ENCODE assay signal across 9 cellular contexts in genomic region chr17:43779145-43780125, GRCh38. TPM values are rescaled to one million over a fixed set of nuclear protein-coding genes. Genes with fewer than 3 reads are reported as not detected.
DNase-seq lines count a peak whose midpoint lies in the region; ATAC-seq and TF ChIP-seq lines count a peak whose summit lies in the region.
"Had no signal": no experiment of that assay in that cellular context is flagged by ENCODE, and none has a peak within 500 bp of the region (broad histone marks: within the 10 kb centered on the region; RNA-seq: fewer than 3 reads in every experiment).

No MANE protein-coding gene starts in this region.

- H3K9ac ChIP-seq in mucosa of stomach (ENCODE audit: low read length) = peak overlapping the region; percentile 75

- no peak for DNase-seq in CD4-positive, CD25-positive, alpha-beta regulatory T cell
- DNase-seq in HEK293T (ENCODE audit: extremely low spot score) = peak; percentile 57
- DNase-seq in Peyer's patch = peak in 1 of 3 donors; percentile 42
- peak; percentile 21 for DNase-seq in dermis blood vessel endothelial cell
- no peak for DNase-seq in ACHN
- no peak for DNase-seq in stimulated activated CD4-positive, alpha-beta T cell treated with anti-CD3 and anti-CD28 coated beads, Interleukin-15, amount 100 ng/mL, for 24 hours

- H3K4me1 ChIP-seq in CD4-positive, CD25-positive, alpha-beta regulatory T cell (ENCODE audit: control insufficient read depth, insufficient read depth, low read length, poor library complexity, severe bottlenecking) = peaks cover 12% of the 10 kb centered on the region
- H3K4me1 ChIP-seq in Peyer's patch (peaks cover 0 to 16% (median 5%) of the 10 kb centered on the region in 4 donors), mucosa of stomach (ENCODE audit: control insufficient read depth, insufficient read depth, low read length) (peaks cover 39% of the 10 kb centered on the region)

- no peak overlapping the region for H3K27ac ChIP-seq in CD4-positive, CD25-positive, alpha-beta regulatory T cell (ENCODE audit: insufficient read depth, low read length, poor library complexity, severe bottlenecking)
- H3K27ac ChIP-seq in Peyer's patch = peak overlapping the region; percentile 90 to 100 (median 98)

- peak in 1 of 6 experiments; percentile 19 for TF ChIP-seq CTCF in Peyer's patch (IDR thresholded peaks at IDR 0.05)

- H3K9me3 ChIP-seq in CD4-positive, CD25-positive, alpha-beta regulatory T cell (ENCODE audit: control insufficient read depth in 2 of 2, low read length in 2 of 2) = no peaks in the 10 kb centered on the region
- no peaks in the 10 kb centered on the region for H3K9me3 ChIP-seq in Peyer's patch
- no peaks in the 10 kb centered on the region for H3K9me3 ChIP-seq in mucosa of stomach (ENCODE audit: control insufficient read depth, low read length)

- in situ Hi-C loops in ACHN (cut with HindIII; ENCODE audit: low pct_ligation_motif_present, low pct_unique_long_range_greater_than_20kb, low sequenced_read_pairs) = no loop called here

- no peaks in the 10 kb centered on the region for H3K9me3 Mint-ChIP-seq in CD4-positive, CD25-positive, alpha-beta regulatory T cell

- peak overlapping the region; percentile 56 for H3K4me3 ChIP-seq in CD4-positive, CD25-positive, alpha-beta regulatory T cell (ENCODE audit: low read depth, low read length)
- H3K4me3 ChIP-seq in Peyer's patch (peak overlapping the region; percentile 96 to 100 (median 100)), mucosa of stomach (ENCODE audit: low read length) (no peak overlapping the region)

- CTCF ChIA-PET in HEK293T (lab: Yijun Ruan, JAX) = interaction anchor here (0.6 kb wide), 1 partner anchor 99 kb away, joined by 5 read pairs; no protein-coding TSS in a partner anchor

- H3K27me3 Mint-ChIP-seq in CD4-positive, CD25-positive, alpha-beta regulatory T cell = peaks cover 43% of the 10 kb centered on the region

- peaks cover 31% of the 10 kb centered on the region for H3K27me3 ChIP-seq in CD4-positive, CD25-positive, alpha-beta regulatory T cell (ENCODE audit: control insufficient read depth, insufficient read depth, low read length)
- no peaks in the 10 kb centered on the region for H3K27me3 ChIP-seq in Peyer's patch
- no peaks in the 10 kb centered on the region for H3K27me3 ChIP-seq in mucosa of stomach (ENCODE audit: control insufficient read depth, insufficient read depth, low read length)

- H3K4me1 Mint-ChIP-seq in CD4-positive, CD25-positive, alpha-beta regulatory T cell = peaks cover 0 to 13% (median 2%) of the 10 kb centered on the region in 4 donors

- H3K27ac Mint-ChIP-seq in CD4-positive, CD25-positive, alpha-beta regulatory T cell = peak overlapping the region in 2 of 3 donors; percentile 26 to 58

- peak; percentile 6 to 33 for ATAC-seq in CD4-positive, CD25-positive, alpha-beta regulatory T cell (ENCODE audit: low read depth in 2 of 2)
- no peak for ATAC-seq in HG02840 (IDR thresholded peaks at IDR 0.05; ENCODE audit: low FRiP score, unreplicated experiment)

- POLR2A ChIA-PET in HEK293T (lab: Yijun Ruan, JAX) = interaction anchor here (0.7 to 1.6 kb wide), 13 partner anchors 8 to 358 kb away, joined by 3 to 7 read pairs (median 4); no protein-coding TSS in a partner anchor

- H3K36me3 Mint-ChIP-seq in CD4-positive, CD25-positive, alpha-beta regulatory T cell = no peaks in the 10 kb centered on the region

- no peaks in the 10 kb centered on the region for H3K36me3 ChIP-seq in CD4-positive, CD25-positive, alpha-beta regulatory T cell (ENCODE audit: control insufficient read depth, insufficient read depth, low read length)
- H3K36me3 ChIP-seq in Peyer's patch (peaks cover 0 to 18% (median 0%) of the 10 kb centered on the region in 3 donors), mucosa of stomach (ENCODE audit: control insufficient read depth, insufficient read depth, low read length) (peaks cover 5% of the 10 kb centered on the region)

- peak overlapping the region; percentile 80 to 93 (median 82) for H3K4me3 Mint-ChIP-seq in CD4-positive, CD25-positive, alpha-beta regulatory T cell

- peak in 1 of 2 donors; percentile 19 for TF ChIP-seq POLR2A in Peyer's patch (IDR thresholded peaks at IDR 0.05)

TF ChIP-seq in HEK293T, 16 proteins besides CTCF, POLR2A, EP300 and RAD21:
- TF ChIP-seq CTBP1 (IDR thresholded peaks at IDR 0.05; ENCODE audit: borderline replicate concordance) (no peak), FOXM1 (IDR thresholded peaks at IDR 0.05; ENCODE audit: borderline replicate concordance) (no peak), SUZ12 (IDR thresholded peaks at IDR 0.05) (no peak), BHLHE40 (IDR thresholded peaks at IDR 0.05; ENCODE audit: borderline replicate concordance) (no peak), TARDBP (IDR thresholded peaks at IDR 0.05) (no peak), SP1 (IDR thresholded peaks at IDR 0.05) (no peak), L3MBTL2 (conservative IDR thresholded peaks at IDR 0.05) (no peak), FOXK2 (IDR thresholded peaks at IDR 0.05) (no peak), ZNF384 (IDR thresholded peaks at IDR 0.05) (no peak), HDGF (IDR thresholded peaks at IDR 0.05; ENCODE audit: borderline replicate concordance) (no peak), FOXA1 (IDR thresholded peaks at IDR 0.05) (no peak), PKNOX1 (IDR thresholded peaks at IDR 0.05) (no peak), LEF1 (IDR thresholded peaks at IDR 0.05; ENCODE audit: borderline replicate concordance) (no peak), NFRKB (IDR thresholded peaks at IDR 0.05) (no peak), ELF4 (IDR thresholded peaks at IDR 0.05) (no peak), ARNT (IDR thresholded peaks at IDR 0.05) (no peak)

RNA-seq across cellular contexts. Expression of gene DUSP3, which starts 0.7 kb away (rescaled TPM):
- total RNA-seq in CD4-positive, CD25-positive, alpha-beta regulatory T cell = 9.8 TPM
- polyA plus RNA-seq in CD4-positive, CD25-positive, alpha-beta regulatory T cell = 1 to 10 TPM; 4.6 to 6.5 (median 6.0) TPM
- total RNA-seq in Peyer's patch = 100 to 1,000 TPM in 1 of 4 donors, 10 to 100 TPM in 3; 37.1 to 120 (median 87.1) TPM
- total RNA-seq in dermis blood vessel endothelial cell = 73.0 and 73.5 TPM in 2 replicates

RNA-seq across cellular contexts. Expression of gene CFAP97D1, which starts 0.8 kb away (rescaled TPM):
- not detected for total RNA-seq in CD4-positive, CD25-positive, alpha-beta regulatory T cell
- polyA plus RNA-seq in CD4-positive, CD25-positive, alpha-beta regulatory T cell = not detected
- total RNA-seq in Peyer's patch (not detected), dermis blood vessel endothelial cell (not detected in 2 replicates)

RNA-seq across cellular contexts. Expression of gene SOST, which starts 20.8 kb away (rescaled TPM):
- total RNA-seq in CD4-positive, CD25-positive, alpha-beta regulatory T cell = not detected
- polyA plus RNA-seq in CD4-positive, CD25-positive, alpha-beta regulatory T cell = not detected
- total RNA-seq in Peyer's patch (not detected), dermis blood vessel endothelial cell (0.05 TPM in 1 of 2 replicates, not detected in the other)
- total RNA-seq: HT1080 had no signal

RNA-seq across cellular contexts. Expression of gene MPP3, which starts 53.5 kb away (rescaled TPM):
- total RNA-seq in CD4-positive, CD25-positive, alpha-beta regulatory T cell = not detected
- not detected for polyA plus RNA-seq in CD4-positive, CD25-positive, alpha-beta regulatory T cell
- total RNA-seq in Peyer's patch (10 to 100 TPM in 2 of 4 donors, 1 to 10 TPM in 2; 1.6 to 16.1 (median 10.5) TPM), dermis blood vessel endothelial cell (3.0 and 4.9 TPM in 2 replicates)

Comparison
In these comparisons a context has a peak if more than half of its experiments do, and no peak if none do; other contexts are left out.
1. DNase-seq: peak in HEK293T (single experiment) and dermis blood vessel endothelial cell (single experiment); none in CD4-positive, CD25-positive, alpha-beta regulatory T cell (0 of 3), ACHN (single experiment) and stimulated activated CD4-positive, alpha-beta T cell treated with anti-CD3 and anti-CD28 coated beads, Interleukin-15, amount 100 ng/mL, for 24 hours (single experiment).